28 cellular contexts compared by ENCODE assay signal in the genomic region with DNA sequence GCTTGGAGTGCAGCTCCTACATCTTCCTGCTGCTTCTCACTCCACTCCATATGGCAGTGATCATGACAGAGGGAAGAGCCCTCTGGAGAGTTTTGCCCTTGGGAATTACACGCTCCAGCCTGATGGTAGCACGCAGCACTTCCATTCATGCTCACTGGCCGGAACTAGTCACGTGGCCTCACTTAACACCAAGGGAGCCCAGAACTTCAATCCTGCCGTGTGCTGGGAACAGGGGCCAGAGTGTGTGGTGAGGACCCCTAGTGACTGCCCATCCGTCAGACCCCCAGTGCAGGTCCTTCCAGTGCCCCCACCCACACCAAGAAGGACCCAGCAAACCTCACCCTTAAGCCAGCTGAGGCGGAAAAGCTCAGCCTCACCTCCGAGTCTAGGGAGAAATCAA.
"Had no signal": no experiment of that assay in that cellular context is flagged by ENCODE, and none has a peak within 500 bp of the region (broad histone marks: within the 10 kb centered on the region; RNA-seq: fewer than 3 reads in every experiment).

No MANE protein-coding gene starts in this region.

- H3K9me2 ChIP-seq: SK-N-SH had no signal

- H3K9me3 ChIP-seq: body of pancreas, SJCRH30, SK-N-SH had no signal

- H3K9me3 Mint-ChIP-seq: activated CD4-positive, alpha-beta T cell treated with anti-CD3 and anti-CD28 coated beads, Interleukin-2, amount 10 ng/mL, durations not matched to agents 7 days and 5 days; activated naive CD4-positive, alpha-beta T cell treated with anti-CD3 and anti-CD28 coated beads, Interleukin-2, amount 50 U/mL, for 72 hours had no signal

- ATAC-seq: activated naive CD4-positive, alpha-beta T cell treated with anti-CD3 and anti-CD28 coated beads, Interleukin-2, amount 50 U/mL, for 72 hours; activated naive CD8-positive, alpha-beta T cell treated with anti-CD3 and anti-CD28 coated beads, Interleukin-2, amount 50 U/mL, for 24 hours; activated T-cell treated with anti-CD3 and anti-CD28 coated beads, Interleukin-2, amount 50 U/mL, for 4 hours; body of pancreas; Panc1 had no signal

- H3K27me3 ChIP-seq: ascending aorta, body of pancreas, SJCRH30 had no signal

- H3K9ac ChIP-seq: SK-N-SH had no signal

- H3K4me2 ChIP-seq: SK-N-SH had no signal

- H3K27ac Mint-ChIP-seq: activated CD4-positive, alpha-beta memory T cell treated with anti-CD3 and anti-CD28 coated beads for 36 hours; activated CD4-positive, alpha-beta T cell treated with anti-CD3 and anti-CD28 coated beads, Interleukin-2, amount 10 ng/mL, durations not matched to agents 7 days and 5 days; activated naive CD4-positive, alpha-beta T cell treated with anti-CD3 and anti-CD28 coated beads, Interleukin-2, amount 50 U/mL, for 72 hours; activated naive CD8-positive, alpha-beta T cell treated with anti-CD3 and anti-CD28 coated beads, Interleukin-2, amount 50 U/mL, for 24 hours had no signal

- H3K4me3 ChIP-seq: ascending aorta, body of pancreas, SJCRH30 had no signal

- H3K27me3 Mint-ChIP-seq: activated CD4-positive, alpha-beta memory T cell treated with anti-CD3 and anti-CD28 coated beads for 36 hours; activated CD4-positive, alpha-beta T cell treated with anti-CD3 and anti-CD28 coated beads, Interleukin-2, amount 10 ng/mL, durations not matched to agents 7 days and 5 days; activated naive CD8-positive, alpha-beta T cell treated with anti-CD3 and anti-CD28 coated beads, Interleukin-2, amount 50 U/mL, for 24 hours; central memory CD8-positive, alpha-beta T cell had no signal

- H3K36me3 ChIP-seq: ascending aorta, SJCRH30 had no signal

- H3K4me1 Mint-ChIP-seq: activated CD4-positive, alpha-beta T cell treated with anti-CD3 and anti-CD28 coated beads, Interleukin-2, amount 10 ng/mL, durations not matched to agents 7 days and 5 days; activated naive CD8-positive, alpha-beta T cell treated with anti-CD3 and anti-CD28 coated beads, Interleukin-2, amount 50 U/mL, for 24 hours; central memory CD8-positive, alpha-beta T cell had no signal

- H3K27ac ChIP-seq: ascending aorta, body of pancreas, SJCRH30, VCaP had no signal

- H3K4me3 Mint-ChIP-seq: activated CD4-positive, alpha-beta memory T cell treated with anti-CD3 and anti-CD28 coated beads for 36 hours; activated CD4-positive, alpha-beta T cell treated with anti-CD3 and anti-CD28 coated beads, Interleukin-2, amount 10 ng/mL, durations not matched to agents 7 days and 5 days; activated naive CD8-positive, alpha-beta T cell treated with anti-CD3 and anti-CD28 coated beads, Interleukin-2, amount 50 U/mL, for 24 hours; activated T-cell treated with anti-CD3 and anti-CD28 coated beads, Interleukin-2, amount 50 U/mL, for 4 hours; central memory CD8-positive, alpha-beta T cell had no signal

- H3K36me3 Mint-ChIP-seq: activated CD4-positive, alpha-beta memory T cell treated with anti-CD3 and anti-CD28 coated beads for 36 hours; activated naive CD4-positive, alpha-beta T cell treated with anti-CD3 and anti-CD28 coated beads, Interleukin-2, amount 50 U/mL, for 72 hours had no signal

- H3K4me1 ChIP-seq: ascending aorta, body of pancreas, SJCRH30 had no signal

- DNase-seq: activated CD4-positive, alpha-beta memory T cell treated with anti-CD3 and anti-CD28 coated beads for 36 hours; activated CD4-positive, alpha-beta T cell treated with anti-CD3 and anti-CD28 coated beads, Interleukin-2, amount 10 ng/mL, durations not matched to agents 7 days and 5 days; activated CD4-positive, CD25-positive, alpha-beta regulatory T cell; activated CD8-positive, alpha-beta memory T cell treated with anti-CD3 and anti-CD28 coated beads for 24 hours; activated effector memory CD4-positive, alpha-beta T cell treated with anti-CD3 and anti-CD28 coated beads, Interleukin-2, amount 50 U/mL, for 16 hours; activated naive CD4-positive, alpha-beta T cell treated with Interleukin-2 at 50 U/mL for 16 hours; activated naive CD8-positive, alpha-beta T cell treated with anti-CD3 and anti-CD28 coated beads, Interleukin-2, amount 50 U/mL, for 24 hours; activated T-cell treated with anti-CD3 and anti-CD28 coated beads, Interleukin-2, amount 50 U/mL, for 4 hours; amniotic stem cell; body of pancreas; Kasumi-1; NCI-H146; NCI-H1930; NCI-H2107; NCI-H2171 treated with DMSO at 0.1 percent for 48 hours; NCI-H226; NCI-H510A treated with DMSO at 0.1 percent for 48 hours; NCI-H748 treated with DMSO at 0.1 percent for 48 hours; Right ventricle myocardium superior; RPMI8226; SJCRH30; SK-N-SH; T-helper 1 cell had no signal
